Comparison of ENCODE assay signal across 8 cellular contexts in the genomic region with DNA sequence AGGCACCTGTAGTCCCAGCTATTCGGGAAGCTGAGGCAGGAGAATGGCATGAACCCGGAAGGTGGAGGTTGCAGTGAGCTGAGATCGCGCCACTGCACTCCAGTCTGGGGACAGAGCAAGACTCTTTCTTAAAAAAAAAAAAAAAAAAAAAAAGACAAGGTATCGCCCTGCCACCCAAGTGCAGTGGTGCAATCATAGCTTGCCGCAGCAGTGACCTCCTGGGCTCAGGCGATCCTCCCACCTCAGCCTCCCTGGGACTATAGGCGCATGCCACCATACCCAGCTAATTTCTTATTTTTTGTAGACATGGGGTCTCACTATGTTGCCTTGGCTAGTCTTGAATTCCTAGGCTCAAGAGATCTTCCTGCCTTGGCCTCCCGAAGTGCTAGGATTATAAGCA. TPM values are rescaled to one million over a fixed set of nuclear protein-coding genes. Genes with fewer than 3 reads are reported as not detected.
DNase-seq lines count a peak whose midpoint lies in the region; ATAC-seq and TF ChIP-seq lines count a peak whose summit lies in the region.
"Not testable (repeated sequence)": the region's sequence is repeated elsewhere in the genome, so short reads cannot be mapped to it uniquely, and the experiment has no call there.

No MANE protein-coding gene starts in this region.

- H2BK120ac ChIP-seq in mesenchymal stem cell (ENCODE audit: low read depth, low read length), result not testable (repeated sequence)

- not testable (repeated sequence) for ATAC-seq in CD8-positive, alpha-beta T cell

- peaks cover 47% of the 10 kb centered on the region for H3K4me1 Mint-ChIP-seq in CD8-positive, alpha-beta T cell (ENCODE audit: low read depth)
- H3K4me1 Mint-ChIP-seq in activated CD4-positive, alpha-beta T cell treated with anti-CD3 and anti-CD28 coated beads, Interleukin-2, amount 10 ng/mL, durations not matched to agents 7 days and 5 days, result peaks cover 47% of the 10 kb centered on the region
- H3K4me1 Mint-ChIP-seq in activated naive CD8-positive, alpha-beta T cell treated with anti-CD3 and anti-CD28 coated beads for 36 hours, result peaks cover 30% of the 10 kb centered on the region
- not testable (repeated sequence) for H3K4me1 Mint-ChIP-seq in endodermal cell; progenitor cell of endocrine pancreas (ENCODE audit: low read depth)

- DNase-seq in CD8-positive, alpha-beta T cell; activated CD4-positive, alpha-beta T cell treated with anti-CD3 and anti-CD28 coated beads, Interleukin-2, amount 10 ng/mL, durations not matched to agents 7 days and 5 days; activated naive CD8-positive, alpha-beta T cell treated with anti-CD3 and anti-CD28 coated beads for 36 hours; endodermal cell; mesenchymal stem cell; progenitor cell of endocrine pancreas (ENCODE audit: low spot score, unreplicated experiment); transverse colon: not testable (repeated sequence)

- not testable (repeated sequence) for H4K91ac ChIP-seq in mesenchymal stem cell (ENCODE audit: low read length)

- H3K4me3 Mint-ChIP-seq in CD8-positive, alpha-beta T cell, result peak overlapping the region; percentile 86
- peak overlapping the region; percentile 82 for H3K4me3 Mint-ChIP-seq in activated CD4-positive, alpha-beta T cell treated with anti-CD3 and anti-CD28 coated beads, Interleukin-2, amount 10 ng/mL, durations not matched to agents 7 days and 5 days
- H3K4me3 Mint-ChIP-seq in activated naive CD8-positive, alpha-beta T cell treated with anti-CD3 and anti-CD28 coated beads for 36 hours, result peak overlapping the region; percentile 86
- peak overlapping the region; percentile 78 for H3K4me3 Mint-ChIP-seq in endodermal cell
- H3K4me3 Mint-ChIP-seq in progenitor cell of endocrine pancreas (ENCODE audit: low read depth), result peak overlapping the region; percentile 83

- not testable (repeated sequence) for H3K4ac ChIP-seq in mesenchymal stem cell (ENCODE audit: low read depth in 1 of 2, low read length in 2 of 2)

- in situ Hi-C loops in transverse colon (cut with MboI; ENCODE audit: low pct_ligation_motif_present in 1 of 4, low pct_unique_long_range_greater_than_20kb in 1 of 4, low sequenced_read_pairs in 3 of 4), result not testable (repeated sequence)

- H3K36me3 ChIP-seq in CD8-positive, alpha-beta T cell (ENCODE audit: insufficient read depth, low read length), result peaks cover 38% of the 10 kb centered on the region
- H3K36me3 ChIP-seq in OCI-LY3 (replicated peaks; ENCODE audit: low read depth, low read length) (peaks cover 49% of the 10 kb centered on the region), endodermal cell (ENCODE audit: control insufficient read depth, insufficient read depth, low read length) (peaks cover 53% of the 10 kb centered on the region), mesenchymal stem cell (ENCODE audit: control insufficient read depth in 1 of 2, insufficient read depth in 2 of 2, low read depth in 1 of 2, low read length in 2 of 2) (peaks cover 52 to 56% of the 10 kb centered on the region in 2 experiments), transverse colon (peaks cover 0 to 42% (median 19%) of the 10 kb centered on the region in 4 donors)

- peaks cover 27% of the 10 kb centered on the region for H3K4me1 ChIP-seq in CD8-positive, alpha-beta T cell (ENCODE audit: insufficient read depth, low read length)
- H3K4me1 ChIP-seq in OCI-LY3 (ENCODE audit: low read length) (peaks cover 11% of the 10 kb centered on the region), mesenchymal stem cell (ENCODE audit: control insufficient read depth, insufficient read depth, low read depth, low read length) (peaks cover 12% of the 10 kb centered on the region), transverse colon (peaks cover 17 to 29% (median 25%) of the 10 kb centered on the region in 4 donors)
- H3K4me1 ChIP-seq in endodermal cell (ENCODE audit: control insufficient read depth, insufficient read depth, low read length), result not testable (repeated sequence)

- CTCF ChIA-PET in CD8-positive, alpha-beta T cell (lab: Charles Lee), result interaction anchor here (1.2 to 1.4 kb wide), 2 partner anchors 8 to 16 kb away, joined by 3 read pairs; no protein-coding TSS in a partner anchor
- CTCF ChIA-PET in activated CD4-positive, alpha-beta T cell treated with anti-CD3 and anti-CD28 coated beads, Interleukin-2, amount 10 ng/mL, durations not matched to agents 7 days and 5 days (lab: Charles Lee), result interaction anchor here (0.6 to 0.9 kb wide), 2 partner anchors 8 to 22 kb away, joined by 3 read pairs; no protein-coding TSS in a partner anchor

- H3K9me3 Mint-ChIP-seq in CD8-positive, alpha-beta T cell; activated CD4-positive, alpha-beta T cell treated with anti-CD3 and anti-CD28 coated beads, Interleukin-2, amount 10 ng/mL, durations not matched to agents 7 days and 5 days; activated naive CD8-positive, alpha-beta T cell treated with anti-CD3 and anti-CD28 coated beads for 36 hours; endodermal cell; progenitor cell of endocrine pancreas (ENCODE audit: low read depth): not testable (repeated sequence)

- not testable (repeated sequence) for H3K18ac ChIP-seq in mesenchymal stem cell (ENCODE audit: low read depth in 1 of 2, low read length in 2 of 2)

- not testable (repeated sequence) for H2BK5ac ChIP-seq in mesenchymal stem cell (ENCODE audit: low read depth, low read length, poor library complexity, severe bottlenecking)

- H3K14ac ChIP-seq in mesenchymal stem cell (ENCODE audit: low read length in 2 of 2), result not testable (repeated sequence)

- not testable (repeated sequence) for H3K27me3 Mint-ChIP-seq in CD8-positive, alpha-beta T cell (ENCODE audit: low read depth); activated CD4-positive, alpha-beta T cell treated with anti-CD3 and anti-CD28 coated beads, Interleukin-2, amount 10 ng/mL, durations not matched to agents 7 days and 5 days; activated naive CD8-positive, alpha-beta T cell treated with anti-CD3 and anti-CD28 coated beads for 36 hours; endodermal cell (ENCODE audit: insufficient read depth); progenitor cell of endocrine pancreas

- peaks cover 33% of the 10 kb centered on the region for H3K79me1 ChIP-seq in mesenchymal stem cell (replicated peaks; ENCODE audit: low read length, poor library complexity, severe bottlenecking)

- H3K4me2 ChIP-seq in OCI-LY3 (ENCODE audit: low read length), result peak overlapping the region; percentile 95; the same call in 1 of the 2 replicates
- not testable (repeated sequence) for H3K4me2 ChIP-seq in mesenchymal stem cell (ENCODE audit: low read length, poor library complexity, severe bottlenecking)

- not testable (repeated sequence) for H3K4me3 ChIP-seq in CD8-positive, alpha-beta T cell (ENCODE audit: low read depth, low read length); OCI-LY3 (ENCODE audit: low read length); transverse colon
- H3K4me3 ChIP-seq in endodermal cell (ENCODE audit: low read length), result peak overlapping the region; percentile 96
- peak overlapping the region in 1 of 2 experiments; percentile 99 for H3K4me3 ChIP-seq in mesenchymal stem cell (ENCODE audit: insufficient read depth in 1 of 2, low read depth in 1 of 2, low read length in 2 of 2)

- POLR2A ChIA-PET in CD8-positive, alpha-beta T cell (lab: Charles Lee), result interaction anchor here (0.6 to 4.7 kb wide), 3 partner anchors 9 to 112 kb away, joined by 6 to 89 read pairs (median 8); no protein-coding TSS in a partner anchor
- POLR2A ChIA-PET in activated CD4-positive, alpha-beta T cell treated with anti-CD3 and anti-CD28 coated beads, Interleukin-2, amount 10 ng/mL, durations not matched to agents 7 days and 5 days (lab: Charles Lee), result not testable (repeated sequence)

- H2AK5ac ChIP-seq in mesenchymal stem cell (ENCODE audit: low read length, severe bottlenecking), result not testable (repeated sequence)

- peaks cover 57% of the 10 kb centered on the region for H3K36me3 Mint-ChIP-seq in CD8-positive, alpha-beta T cell
- H3K36me3 Mint-ChIP-seq in activated CD4-positive, alpha-beta T cell treated with anti-CD3 and anti-CD28 coated beads, Interleukin-2, amount 10 ng/mL, durations not matched to agents 7 days and 5 days (ENCODE audit: low read depth), result peaks cover 47% of the 10 kb centered on the region
- peaks cover 27% of the 10 kb centered on the region for H3K36me3 Mint-ChIP-seq in activated naive CD8-positive, alpha-beta T cell treated with anti-CD3 and anti-CD28 coated beads for 36 hours
- H3K36me3 Mint-ChIP-seq in endodermal cell (ENCODE audit: low read depth) (peaks cover 49% of the 10 kb centered on the region), progenitor cell of endocrine pancreas (ENCODE audit: insufficient read depth) (peaks cover 16% of the 10 kb centered on the region)

- not testable (repeated sequence) for H4K20me1 ChIP-seq in OCI-LY3 (ENCODE audit: insufficient read depth, low read length)

- H3K9ac ChIP-seq in OCI-LY3 (ENCODE audit: low read length); endodermal cell (ENCODE audit: extremely low read depth, low read length, poor library complexity, severe bottlenecking): not testable (repeated sequence)
- peak overlapping the region; percentile 99 for H3K9ac ChIP-seq in mesenchymal stem cell (ENCODE audit: low read length)

- peak overlapping the region; percentile 75 for H3K27ac Mint-ChIP-seq in CD8-positive, alpha-beta T cell
- peak overlapping the region; percentile 79 for H3K27ac Mint-ChIP-seq in activated CD4-positive, alpha-beta T cell treated with anti-CD3 and anti-CD28 coated beads, Interleukin-2, amount 10 ng/mL, durations not matched to agents 7 days and 5 days
- H3K27ac Mint-ChIP-seq in activated naive CD8-positive, alpha-beta T cell treated with anti-CD3 and anti-CD28 coated beads for 36 hours, result peak overlapping the region; percentile 51
- not testable (repeated sequence) for H3K27ac Mint-ChIP-seq in endodermal cell, progenitor cell of endocrine pancreas

- not testable (repeated sequence) for TF ChIP-seq EP300 in transverse colon (IDR thresholded peaks at IDR 0.05; ENCODE audit: low read depth)

- not testable (repeated sequence) for H4K8ac ChIP-seq in mesenchymal stem cell (ENCODE audit: low read length)

- H3K9me3 ChIP-seq in CD8-positive, alpha-beta T cell (ENCODE audit: low read length); OCI-LY3 (ENCODE audit: insufficient read depth, low read length); endodermal cell (ENCODE audit: control insufficient read depth, low read length); mesenchymal stem cell (ENCODE audit: control insufficient read depth, low read length); transverse colon: not testable (repeated sequence)

- TF ChIP-seq CTCF in CD8-positive, alpha-beta T cell (IDR thresholded peaks at IDR 0.05); OCI-LY3 (IDR thresholded peaks at IDR 0.05; ENCODE audit: low read depth, low read length); endodermal cell (conservative IDR thresholded peaks at IDR 0.05); progenitor cell of endocrine pancreas (IDR thresholded peaks at IDR 0.05; ENCODE audit: unreplicated experiment); transverse colon (IDR thresholded peaks at IDR 0.05): not testable (repeated sequence)

- not testable (repeated sequence) for H2BK12ac ChIP-seq in mesenchymal stem cell (ENCODE audit: low read length in 2 of 2)

- not testable (repeated sequence) for H3K27me3 ChIP-seq in CD8-positive, alpha-beta T cell (ENCODE audit: insufficient read depth, low read length); OCI-LY3 (ENCODE audit: low read depth, low read length); endodermal cell (ENCODE audit: control insufficient read depth, insufficient read depth, low read length, poor library complexity, severe bottlenecking); mesenchymal stem cell (ENCODE audit: control insufficient read depth in 1 of 2, insufficient read depth in 1 of 2, low read length in 2 of 2); transverse colon

- not testable (repeated sequence) for H3K27ac ChIP-seq in CD8-positive, alpha-beta T cell (ENCODE audit: low read depth, low read length); OCI-LY3 (ENCODE audit: low read length); endodermal cell (ENCODE audit: low read depth, low read length); mesenchymal stem cell (ENCODE audit: low read length, poor library complexity, severe bottlenecking)
- peak overlapping the region in 3 of 4 donors; percentile 96 to 99 (median 98) for H3K27ac ChIP-seq in transverse colon

- intact Hi-C loops in CD8-positive, alpha-beta T cell (cut with DNase I, micrococcal nuclease), result loop anchor here in 1 of 2 experiments (5.0 kb wide), 1 partner anchor 51 kb away; the partner anchor contains the start of gene KAT5
- intact Hi-C loops in transverse colon (cut with DNase I; ENCODE audit: low total_unique reads), result not testable (repeated sequence)

- 94 to 95% methylated on average over 3 to 9 of the region's 9 CpGs for WGBS in endodermal cell (ENCODE audit: insufficient coverage in 1 of 2, insufficient read length in 1 of 2), 2 experiments
- over 99% methylated on average over 9 of the region's 9 CpGs for whole genome bisulfite sequencing in mesenchymal stem cell
- WGBS in transverse colon (ENCODE audit: low coverage in 1 of 2), 2 donors, result 96 to 100% methylated on average over 2 to 9 of the region's 9 CpGs

- not testable (repeated sequence) for H2BK15ac ChIP-seq in mesenchymal stem cell (ENCODE audit: low read depth, poor library complexity, severe bottlenecking)

- peaks cover 22% of the 10 kb centered on the region for H3K79me2 ChIP-seq in OCI-LY3 (ENCODE audit: low read length)

- H3K23ac ChIP-seq in mesenchymal stem cell (ENCODE audit: low read length in 2 of 2), result not testable (repeated sequence)

- H2AFZ ChIP-seq in OCI-LY3 (ENCODE audit: low read depth, low read length); mesenchymal stem cell (ENCODE audit: low read depth, low read length): not testable (repeated sequence)

- not testable (repeated sequence) for TF ChIP-seq POLR2A in transverse colon (IDR thresholded peaks at IDR 0.05)

RNA-seq across cellular contexts. Expression of gene RELA, which starts 1.8 kb away (rescaled TPM):
- 100 to 1,000 TPM; 380 to 384 TPM for total RNA-seq in CD8-positive, alpha-beta T cell
- 10 to 100 TPM; 76.7 to 79.8 TPM for total RNA-seq in activated CD4-positive, alpha-beta T cell treated with anti-CD3 and anti-CD28 coated beads, Interleukin-2, amount 10 ng/mL, durations not matched to agents 7 days and 5 days
- 10 to 100 TPM; 69.6 to 71.6 TPM for total RNA-seq in activated naive CD8-positive, alpha-beta T cell treated with anti-CD3 and anti-CD28 coated beads for 36 hours
- total RNA-seq in endodermal cell (10 to 100 TPM; 40.2 to 41.1 TPM), progenitor cell of endocrine pancreas (54.2 and 54.5 TPM in 2 replicates), transverse colon (10 to 100 TPM; 45.8 to 95.8 (median 58.4) TPM)
- 50.0 TPM for polyA plus RNA-seq in endodermal cell (2013, experiment 1 of 2)
- 41.7 TPM for polyA plus RNA-seq in endodermal cell (2013, experiment 2 of 2)
- 76.9 TPM for polyA plus RNA-seq in mesenchymal stem cell (2013, experiment 1 of 2)
- polyA plus RNA-seq in mesenchymal stem cell (2013, experiment 2 of 2), result 76.3 TPM

RNA-seq across cellular contexts. Expression of gene SIPA1, which starts 23.0 kb away (rescaled TPM):
- 100 to 1,000 TPM; 397 to 405 TPM for total RNA-seq in CD8-positive, alpha-beta T cell
- 100 to 1,000 TPM; 229 to 235 TPM for total RNA-seq in activated CD4-positive, alpha-beta T cell treated with anti-CD3 and anti-CD28 coated beads, Interleukin-2, amount 10 ng/mL, durations not matched to agents 7 days and 5 days
- total RNA-seq in activated naive CD8-positive, alpha-beta T cell treated with anti-CD3 and anti-CD28 coated beads for 36 hours, result 100 to 1,000 TPM; 123 to 127 TPM
- total RNA-seq in endodermal cell (10 to 100 TPM; 39.9 to 46.8 TPM), progenitor cell of endocrine pancreas (19.5 and 20.2 TPM in 2 replicates), transverse colon (100 to 1,000 TPM in 1 of 4 donors, 10 to 100 TPM in 3; 22.4 to 174 (median 30.9) TPM)
- 22.0 TPM for polyA plus RNA-seq in endodermal cell (2013, experiment 1 of 2)
- polyA plus RNA-seq in endodermal cell (2013, experiment 2 of 2), result 18.3 TPM
- 35.0 TPM for polyA plus RNA-seq in mesenchymal stem cell (2013, experiment 1 of 2)
- polyA plus RNA-seq in mesenchymal stem cell (2013, experiment 2 of 2), result 34.6 TPM

RNA-seq across cellular contexts. Expression of gene PCNX3, which starts 45.3 kb away (rescaled TPM):
- total RNA-seq in CD8-positive, alpha-beta T cell, result 10 to 100 TPM; 52.7 to 56.4 TPM
- 10 to 100 TPM; 47.7 to 50.2 TPM for total RNA-seq in activated CD4-positive, alpha-beta T cell treated with anti-CD3 and anti-CD28 coated beads, Interleukin-2, amount 10 ng/mL, durations not matched to agents 7 days and 5 days
- 10 to 100 TPM; 40.9 to 42.6 TPM for total RNA-seq in activated naive CD8-positive, alpha-beta T cell treated with anti-CD3 and anti-CD28 coated beads for 36 hours
- total RNA-seq in endodermal cell (10 to 100 TPM; 48.1 to 57.3 TPM), progenitor cell of endocrine pancreas (59.5 and 66.0 TPM in 2 replicates), transverse colon (10 to 100 TPM; 56.4 to 89.0 (median 62.4) TPM)
- 25.5 TPM for polyA plus RNA-seq in endodermal cell (2013, experiment 1 of 2)
- 24.6 TPM for polyA plus RNA-seq in endodermal cell (2013, experiment 2 of 2)
- polyA plus RNA-seq in mesenchymal stem cell (2013, experiment 1 of 2), result 21.5 TPM
- 19.8 TPM for polyA plus RNA-seq in mesenchymal stem cell (2013, experiment 2 of 2)

RNA-seq across cellular contexts. Expression of gene MAP3K11, which starts 46.9 kb away (rescaled TPM):
- total RNA-seq in CD8-positive, alpha-beta T cell, result 10 to 100 TPM; 56.6 to 65.7 TPM
- total RNA-seq in activated CD4-positive, alpha-beta T cell treated with anti-CD3 and anti-CD28 coated beads, Interleukin-2, amount 10 ng/mL, durations not matched to agents 7 days and 5 days, result 10 to 100 TPM; 61.0 to 67.1 TPM
- total RNA-seq in activated naive CD8-positive, alpha-beta T cell treated with anti-CD3 and anti-CD28 coated beads for 36 hours, result 10 to 100 TPM; 51.2 to 54.8 TPM
- 10 to 100 TPM; 62.8 to 65.0 TPM for total RNA-seq in endodermal cell
- 30.5 TPM for polyA plus RNA-seq in endodermal cell (2013, experiment 1 of 2)
- polyA plus RNA-seq in endodermal cell (2013, experiment 2 of 2), result 28.4 TPM
- 36.7 TPM for polyA plus RNA-seq in mesenchymal stem cell (2013, experiment 1 of 2)
- polyA plus RNA-seq in mesenchymal stem cell (2013, experiment 2 of 2), result 36.1 TPM
- 61.4 and 63.8 TPM in 2 replicates for total RNA-seq in progenitor cell of endocrine pancreas
- total RNA-seq in transverse colon, result 100 to 1,000 TPM in 2 of 4 donors, 10 to 100 TPM in 2; 82.3 to 211 (median 94.8) TPM

RNA-seq across cellular contexts. Expression of gene KAT5, which starts 51.1 kb away (rescaled TPM):
- total RNA-seq in CD8-positive, alpha-beta T cell, result 100 to 1,000 TPM; 149 to 151 TPM
- 10 to 100 TPM; 60.8 to 72.3 TPM for total RNA-seq in activated CD4-positive, alpha-beta T cell treated with anti-CD3 and anti-CD28 coated beads, Interleukin-2, amount 10 ng/mL, durations not matched to agents 7 days and 5 days
- total RNA-seq in activated naive CD8-positive, alpha-beta T cell treated with anti-CD3 and anti-CD28 coated beads for 36 hours, result 10 to 100 TPM; 65.0 to 65.4 TPM
- total RNA-seq in endodermal cell (10 to 100 TPM; 48.5 to 48.8 TPM), progenitor cell of endocrine pancreas (65.8 and 73.1 TPM in 2 replicates), transverse colon (100 to 1,000 TPM in 1 of 4 donors, 10 to 100 TPM in 3; 51.6 to 203 (median 74.1) TPM)
- polyA plus RNA-seq in endodermal cell (2013, experiment 1 of 2), result 50.5 TPM
- 47.3 TPM for polyA plus RNA-seq in endodermal cell (2013, experiment 2 of 2)
- 26.3 TPM for polyA plus RNA-seq in mesenchymal stem cell (2013, experiment 1 of 2)
- 26.9 TPM for polyA plus RNA-seq in mesenchymal stem cell (2013, experiment 2 of 2)
